In genomic region chr1:150516050-150516591, GRCh38 we compare ENCODE assay signal across 1 cellular context.
TF ChIP-seq lines count a peak whose summit lies in the region.

No MANE protein-coding gene starts in this region.

TF ChIP-seq in K562, 482 proteins besides CTCF, POLR2A, EP300 and RAD21:
- TF ChIP-seq TARDBP (IDR thresholded peaks at IDR 0.05) = 0 out of 2 replicates have a peak, but pooled peaks have one; percentile 10
- peak; percentile 68; the same call in 1 of the 2 replicates for TF ChIP-seq CC2D1A (IDR thresholded peaks at IDR 0.05)
- no peak for TF ChIP-seq NFIX (CRISPR knock-in tag; IDR thresholded peaks at IDR 0.05; ENCODE audit: low read depth)
- no peak for TF ChIP-seq HSF4 (CRISPR knock-in tag; IDR thresholded peaks at IDR 0.05; ENCODE audit: borderline replicate concordance)
- no peak for TF ChIP-seq FUS (optimal IDR thresholded peaks at IDR 0.05; ENCODE audit: low read depth, low read length)
- TF ChIP-seq, protein P1, sequence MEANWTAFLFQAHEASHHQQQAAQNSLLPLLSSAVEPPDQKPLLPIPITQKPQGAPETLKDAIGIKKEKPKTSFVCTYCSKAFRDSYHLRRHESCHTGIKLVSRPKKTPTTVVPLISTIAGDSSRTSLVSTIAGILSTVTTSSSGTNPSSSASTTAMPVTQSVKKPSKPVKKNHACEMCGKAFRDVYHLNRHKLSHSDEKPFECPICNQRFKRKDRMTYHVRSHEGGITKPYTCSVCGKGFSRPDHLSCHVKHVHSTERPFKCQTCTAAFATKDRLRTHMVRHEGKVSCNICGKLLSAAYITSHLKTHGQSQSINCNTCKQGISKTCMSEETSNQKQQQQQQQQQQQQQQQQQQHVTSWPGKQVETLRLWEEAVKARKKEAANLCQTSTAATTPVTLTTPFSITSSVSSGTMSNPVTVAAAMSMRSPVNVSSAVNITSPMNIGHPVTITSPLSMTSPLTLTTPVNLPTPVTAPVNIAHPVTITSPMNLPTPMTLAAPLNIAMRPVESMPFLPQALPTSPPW (CRISPR knock-in tag; IDR thresholded peaks at IDR 0.05) = peak; percentile 47; the same call in 1 of the 2 replicates
- no peak for TF ChIP-seq ZBTB2 (IDR thresholded peaks at IDR 0.05)
- TF ChIP-seq ZBTB40 (IDR thresholded peaks at IDR 0.05) = 0 out of 2 replicates have a peak, but pooled peaks have one; percentile 37
- TF ChIP-seq ZBTB40 (CRISPR knock-in tag; IDR thresholded peaks at IDR 0.05) = no peak
- peak; percentile 38 for TF ChIP-seq TBP (optimal IDR thresholded peaks at IDR 0.05; ENCODE audit: low read depth, low read length)
- no peak for TF ChIP-seq ZNF707 (CRISPR knock-in tag; conservative IDR thresholded peaks at IDR 0.05)
- TF ChIP-seq NBN (IDR thresholded peaks at IDR 0.05; ENCODE audit: low read depth) = 0 out of 2 replicates have a peak, but pooled peaks have one; percentile 9
- TF ChIP-seq ADNP (tag; IDR thresholded peaks at IDR 0.05) = peak; percentile 89; the same call in 1 of the 2 replicates
- peak; percentile 62 to 63 for TF ChIP-seq AFF1 (IDR thresholded peaks at IDR 0.05; ENCODE audit: low read depth in 1 of 2, partially characterized antibody in 2 of 2)
- TF ChIP-seq BCOR (IDR thresholded peaks at IDR 0.05) = peak; percentile 81
- TF ChIP-seq ZNF12 (CRISPR knock-in tag; IDR thresholded peaks at IDR 0.05) = peak; percentile 57; the same call in 1 of the 2 replicates
- peak in 1 of 2 experiments; percentile 40; a peak in 1 of 4 replicates for TF ChIP-seq TRIM24 (IDR thresholded peaks at IDR 0.05)
- TF ChIP-seq ZEB2 (IDR thresholded peaks at IDR 0.05) = 0 out of 2 replicates have a peak, but pooled peaks have one; percentile 22
- no peak for TF ChIP-seq ZNF408 (CRISPR knock-in tag; IDR thresholded peaks at IDR 0.05; ENCODE audit: low read depth)
- peak; percentile 18; the same call in 1 of the 2 replicates for TF ChIP-seq ARID1B (IDR thresholded peaks at IDR 0.05)
- TF ChIP-seq, protein P2, sequence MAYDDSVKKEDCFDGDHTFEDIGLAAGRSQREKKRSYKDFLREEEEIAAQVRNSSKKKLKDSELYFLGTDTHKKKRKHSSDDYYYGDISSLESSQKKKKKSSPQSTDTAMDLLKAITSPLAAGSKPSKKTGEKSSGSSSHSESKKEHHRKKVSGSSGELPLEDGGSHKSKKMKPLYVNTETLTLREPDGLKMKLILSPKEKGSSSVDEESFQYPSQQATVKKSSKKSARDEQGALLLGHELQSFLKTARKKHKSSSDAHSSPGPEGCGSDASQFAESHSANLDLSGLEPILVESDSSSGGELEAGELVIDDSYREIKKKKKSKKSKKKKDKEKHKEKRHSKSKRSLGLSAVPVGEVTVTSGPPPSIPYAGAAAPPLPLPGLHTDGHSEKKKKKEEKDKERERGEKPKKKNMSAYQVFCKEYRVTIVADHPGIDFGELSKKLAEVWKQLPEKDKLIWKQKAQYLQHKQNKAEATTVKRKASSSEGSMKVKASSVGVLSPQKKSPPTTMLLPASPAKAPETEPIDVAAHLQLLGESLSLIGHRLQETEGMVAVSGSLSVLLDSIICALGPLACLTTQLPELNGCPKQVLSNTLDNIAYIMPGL (CRISPR knock-in tag; IDR thresholded peaks at IDR 0.05) = 0 out of 2 replicates have a peak, but pooled peaks have one; percentile 30
- no peak; the same call in 1 of the 2 replicates for TF ChIP-seq NKRF (IDR thresholded peaks at IDR 0.05; ENCODE audit: borderline replicate concordance)
